ENCODE assay signal across 1 cellular context in genomic region chr15:98898122-98898521, GRCh38.
TF ChIP-seq lines count a peak whose summit lies in the region.

No MANE protein-coding gene starts in this region.

TF ChIP-seq in IMR-90, 13 proteins besides CTCF, POLR2A, EP300 and RAD21:
- peak; percentile 73 for TF ChIP-seq CEBPB (IDR thresholded peaks at IDR 0.05; ENCODE audit: low read depth, low read length)
- TF ChIP-seq FOS (IDR thresholded peaks at IDR 0.05; ENCODE audit: low read depth, low read length): no peak
- TF ChIP-seq NFE2L2 (IDR thresholded peaks at IDR 0.05; ENCODE audit: low read depth, low read length): no peak
